10 cellular contexts compared by ENCODE assay signal in the genomic region with DNA sequence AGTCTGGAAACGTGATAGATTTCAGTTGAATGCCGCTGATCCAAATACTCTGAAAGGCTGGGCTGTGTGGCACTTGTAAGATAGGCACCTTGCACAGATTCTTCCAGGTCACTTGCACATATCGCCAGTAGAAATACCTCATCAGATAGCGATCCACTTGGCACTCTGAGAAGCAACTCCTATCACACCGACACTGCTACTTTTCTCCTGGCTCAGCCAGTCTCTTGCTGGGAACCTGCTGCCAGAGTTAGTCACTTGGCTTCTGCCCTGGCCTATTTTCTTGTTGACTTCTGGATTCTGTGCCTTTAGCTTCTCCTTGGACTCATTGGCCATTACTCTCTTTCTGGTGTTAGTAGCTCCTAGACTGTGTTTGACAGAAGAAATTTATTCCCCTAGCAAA.
DNase-seq lines count a peak whose midpoint lies in the region; ATAC-seq and TF ChIP-seq lines count a peak whose summit lies in the region.
"Had no signal": no experiment of that assay in that cellular context is flagged by ENCODE, and none has a peak within 500 bp of the region (broad histone marks: within the 10 kb centered on the region; RNA-seq: fewer than 3 reads in every experiment).

No MANE protein-coding gene starts in this region.

- H3K27me3 ChIP-seq in esophagus muscularis mucosa, result no peaks in the 10 kb centered on the region
- no peaks in the 10 kb centered on the region for H3K27me3 ChIP-seq in prostate gland (replicated peaks; ENCODE audit: insufficient read depth)
- H3K27me3 ChIP-seq in aorta (ENCODE audit: control insufficient read depth in 1 of 2, insufficient read depth in 2 of 2, low read length in 1 of 2), result no peaks in the 10 kb centered on the region

- 32% methylated on average over 5 of the region's 5 CpGs for WGBS in esophagus muscularis mucosa
- WGBS in prostate gland, result 23% methylated on average over 5 of the region's 5 CpGs
- 19 to 26% methylated on average over 5 of the region's 5 CpGs for WGBS in aorta, 2 donors

- H3K4me3 ChIP-seq in esophagus muscularis mucosa (peak overlapping the region in 1 of 4 donors; percentile 4), prostate gland (no peak overlapping the region), aorta (ENCODE audit: low read length in 2 of 2) (no peak overlapping the region)

- TF ChIP-seq POLR2A in esophagus muscularis mucosa (IDR thresholded peaks at IDR 0.05; ENCODE audit: low read depth) (no peak), prostate gland (IDR thresholded peaks at IDR 0.05) (no peak)

- no peaks in the 10 kb centered on the region for H3K9me3 ChIP-seq in T-helper 17 cell (ENCODE audit: control insufficient read depth, low read length, poor library complexity, severe bottlenecking)
- H3K9me3 ChIP-seq in esophagus muscularis mucosa, result no peaks in the 10 kb centered on the region
- H3K9me3 ChIP-seq in prostate gland, result no peaks in the 10 kb centered on the region
- H3K9me3 ChIP-seq in aorta (ENCODE audit: control insufficient read depth, low read length), result no peaks in the 10 kb centered on the region

- ATAC-seq in T-helper 17 cell (peak; percentile 8), GM21825 (IDR thresholded peaks at IDR 0.05; ENCODE audit: unreplicated experiment) (no peak), HG03457 (IDR thresholded peaks at IDR 0.05; ENCODE audit: unreplicated experiment) (no peak), aorta (ENCODE audit: low FRiP score) (no peak)

- H3K27ac Mint-ChIP-seq in T-helper 17 cell, result peak overlapping the region; percentile 98

- peaks cover 67% of the 10 kb centered on the region for H3K4me1 Mint-ChIP-seq in T-helper 17 cell

- H3K4me1 ChIP-seq in esophagus muscularis mucosa (peaks cover 47 to 60% (median 52%) of the 10 kb centered on the region in 4 donors), prostate gland (replicated peaks) (peaks cover 7% of the 10 kb centered on the region), aorta (ENCODE audit: control insufficient read depth in 1 of 2, insufficient read depth in 2 of 2, low read length in 2 of 2) (peaks cover 6 to 11% of the 10 kb centered on the region in 2 donors)

- TF ChIP-seq EP300 in esophagus muscularis mucosa (IDR thresholded peaks at IDR 0.05), result no peak

- H3K36me3 Mint-ChIP-seq in T-helper 17 cell (ENCODE audit: low read depth), result peaks cover 7% of the 10 kb centered on the region

- H3K36me3 ChIP-seq in esophagus muscularis mucosa, result no peaks in the 10 kb centered on the region
- H3K36me3 ChIP-seq in prostate gland, result no peaks in the 10 kb centered on the region
- no peaks in the 10 kb centered on the region for H3K36me3 ChIP-seq in aorta (ENCODE audit: control insufficient read depth in 1 of 2, insufficient read depth in 2 of 2, low read length in 1 of 2)

- peak; percentile 27 for DNase-seq in GF-D8 (lab: John Stamatoyannopoulos, UW)
- DNase-seq in T-helper 17 cell, result no peak
- no peak for DNase-seq in esophagus muscularis mucosa (ENCODE audit: extremely low spot score)
- DNase-seq in prostate gland (ENCODE audit: low spot score), result peak; percentile 26
- DNase-seq in NCI-H524 treated with DMSO at 0.1 percent for 48 hours (lab: John Stamatoyannopoulos, UW), result no peak
- no peak for DNase-seq in aorta
- DNase-seq: NCI-H187, SW 1271 had no signal

- TF ChIP-seq CTCF in esophagus muscularis mucosa (IDR thresholded peaks at IDR 0.05) (no peak), prostate gland (IDR thresholded peaks at IDR 0.05) (no peak)

- intact Hi-C loops in esophagus muscularis mucosa (cut with DNase I) (no loop called here), prostate gland (cut with DNase I) (no loop called here), aorta (cut with DNase I) (no loop called here)

- H3K27me3 Mint-ChIP-seq in T-helper 17 cell, result no peaks in the 10 kb centered on the region

- peak overlapping the region; percentile 88 for H3K4me3 Mint-ChIP-seq in T-helper 17 cell

- peak overlapping the region; percentile 17 to 49 (median 28) for H3K27ac ChIP-seq in esophagus muscularis mucosa (replicated peaks in 1 of 4)
- H3K27ac ChIP-seq in prostate gland, result peak overlapping the region; percentile 11 to 13
- peak overlapping the region in 1 of 2 donors; percentile 42 for H3K27ac ChIP-seq in aorta (ENCODE audit: low read depth in 1 of 2, low read length in 2 of 2)

Comparison
In these comparisons a context has a peak if more than half of its experiments do, and no peak if none do; other contexts are left out.
1. DNase-seq: peak in GF-D8 (single experiment) and prostate gland (single experiment); none in T-helper 17 cell (0 of 3), esophagus muscularis mucosa (single experiment), NCI-H524 treated with DMSO at 0.1 percent for 48 hours (single experiment) and aorta (0 of 2).